ENCODE assay signal across 10 cellular contexts in genomic region chr4:107987916-107988762, GRCh38. TPM values are rescaled to one million over a fixed set of nuclear protein-coding genes. Genes with fewer than 3 reads are reported as not detected.
A peak's percentile ranks its signal among the peaks of the same experiment; 100 is the strongest.
DNase-seq lines count a peak whose midpoint lies in the region; ATAC-seq and TF ChIP-seq lines count a peak whose summit lies in the region.
"Had no signal": no experiment of that assay in that cellular context is flagged by ENCODE, and none has a peak within 500 bp of the region (broad histone marks: within the 10 kb centered on the region; RNA-seq: fewer than 3 reads in every experiment).

No MANE protein-coding gene starts in this region.

- no peak overlapping the region for H3K27ac Mint-ChIP-seq in type B pancreatic cell

- H3K27ac ChIP-seq in heart left ventricle (peak overlapping the region in 11 of 12 donors; percentile 77 to 97 (median 94)), right lobe of liver (peak overlapping the region in 2 of 3 donors; percentile 98)

- H3K36me3 ChIP-seq in heart left ventricle (no peaks in the 10 kb centered on the region), adipocyte (ENCODE audit: control insufficient read depth, insufficient read depth, low read length, severe bottlenecking) (no peaks in the 10 kb centered on the region), right lobe of liver (no peaks in the 10 kb centered on the region)

- no peaks in the 10 kb centered on the region for H3K36me3 Mint-ChIP-seq in type B pancreatic cell

- no peak for DNase-seq in heart left ventricle
- DNase-seq in Right ventricle myocardium superior, result no peak
- no peak for DNase-seq in adipocyte (ENCODE audit: low read depth)
- DNase-seq in right lobe of liver, result no peak
- no peak for DNase-seq in type B pancreatic cell (ENCODE audit: extremely low spot score, unreplicated experiment)
- no peak for DNase-seq in activated CD8-positive, alpha-beta memory T cell treated with anti-CD3 and anti-CD28 coated beads, Interleukin-2, amount 50 U/mL, for 48 hours
- DNase-seq: activated CD4-positive, alpha-beta T cell treated with anti-CD3 and anti-CD28 coated beads for 48 hours; NCI-H1092 had no signal

- H3K4me3 ChIP-seq in heart left ventricle, result peak overlapping the region in 6 of 12 donors; percentile 84 to 92 (median 88)
- peak overlapping the region; percentile 95 for H3K4me3 ChIP-seq in adipocyte (ENCODE audit: low read length)
- peak overlapping the region in 2 of 3 donors; percentile 84 to 88 for H3K4me3 ChIP-seq in right lobe of liver

- H3K27me3 Mint-ChIP-seq in type B pancreatic cell, result peaks cover 2% of the 10 kb centered on the region

- no peaks in the 10 kb centered on the region for H3K9me3 Mint-ChIP-seq in type B pancreatic cell

- intact Hi-C loops in heart left ventricle (cut with DNase I) (loop anchor here in 6 of 10 donors (2.0 to 10.0 kb wide), 4 partner anchors 53 to 166 kb away; partner anchors contain the start of genes CYP2U1 (in 6 of the 6) and SGMS2 (in 1 of the 6)), Right ventricle myocardium superior (cut with DNase I) (no loop called here), right lobe of liver (cut with DNase I) (no loop called here)

- TF ChIP-seq POLR2A in heart left ventricle (IDR thresholded peaks at IDR 0.05), result no peak
- peak; percentile 29 for TF ChIP-seq POLR2A in right lobe of liver (IDR thresholded peaks at IDR 0.05)

- H3K27me3 ChIP-seq in heart left ventricle (no peaks in the 10 kb centered on the region), adipocyte (replicated peaks; ENCODE audit: control insufficient read depth, insufficient read depth, low read length) (no peaks in the 10 kb centered on the region), right lobe of liver (no peaks in the 10 kb centered on the region)

- H3K4me1 Mint-ChIP-seq in type B pancreatic cell (ENCODE audit: unreplicated experiment), result peaks cover 17% of the 10 kb centered on the region

- H3K9me3 ChIP-seq in heart left ventricle, result no peaks in the 10 kb centered on the region
- H3K9me3 ChIP-seq in adipocyte (ENCODE audit: control insufficient read depth, low read length), result no peaks in the 10 kb centered on the region
- H3K9me3 ChIP-seq in right lobe of liver, result no peaks in the 10 kb centered on the region

- WGBS in heart left ventricle, 4 donors, result 86 to 90% (median 87%) methylated on average over 10 of the region's 10 CpGs
- 45% methylated on average over 10 of the region's 10 CpGs for WGBS in right lobe of liver (ENCODE audit: insufficient coverage, low coverage, low lambda C conversion rate, missing lambda C conversion rate)

- TF ChIP-seq CTCF in heart left ventricle (IDR thresholded peaks at IDR 0.05) (no peak), right lobe of liver (IDR thresholded peaks at IDR 0.05) (no peak), type B pancreatic cell (conservative IDR thresholded peaks at IDR 0.05) (no peak)

- H3K4me3 Mint-ChIP-seq in type B pancreatic cell, result peak overlapping the region; percentile 27

- no peak for ATAC-seq in heart left ventricle
- ATAC-seq in Right ventricle myocardium superior (ENCODE audit: poor library complexity), result no peak
- no peak for ATAC-seq in right lobe of liver
- ATAC-seq in GM19455 (IDR thresholded peaks at IDR 0.05; ENCODE audit: unreplicated experiment), result no peak
- ATAC-seq in GM18868 (IDR thresholded peaks at IDR 0.05; ENCODE audit: unreplicated experiment), result no peak

- peaks cover 0 to 41% (median 21%) of the 10 kb centered on the region in 12 donors for H3K4me1 ChIP-seq in heart left ventricle
- peaks cover 41% of the 10 kb centered on the region for H3K4me1 ChIP-seq in adipocyte (ENCODE audit: control insufficient read depth, insufficient read depth, low read length)
- peaks cover 0 to 43% (median 12%) of the 10 kb centered on the region in 4 donors for H3K4me1 ChIP-seq in right lobe of liver

- no peak overlapping the region for H3K9ac ChIP-seq in adipocyte (ENCODE audit: low read length)

RNA-seq across cellular contexts. Expression of gene HADH, which starts 1.6 kb away (rescaled TPM):
- total RNA-seq in heart left ventricle (100 to 1,000 TPM; 138 to 382 (median 217) TPM), Right ventricle myocardium superior (249 TPM), right lobe of liver (100 to 1,000 TPM in 3 of 6 experiments, 10 to 100 TPM in 3; 67.2 to 152 (median 104) TPM), type B pancreatic cell (ENCODE audit: low replicate concordance) (41.8 and 68.5 TPM in 2 replicates)
- polyA plus RNA-seq in heart left ventricle, result 100 to 1,000 TPM in 1 of 2 donors, 10 to 100 TPM in 1; 60.6 to 147 TPM

RNA-seq across cellular contexts. Expression of gene CYP2U1, which starts 56.8 kb away (rescaled TPM):
- 10 to 100 TPM in 1 of 9 donors, 1 to 10 TPM in 8; 5.5 to 11.8 (median 6.9) TPM for total RNA-seq in heart left ventricle
- polyA plus RNA-seq in heart left ventricle, result 1 to 10 TPM; 3.7 to 5.8 TPM
- total RNA-seq in Right ventricle myocardium superior, result 6.5 TPM
- total RNA-seq in right lobe of liver, result 1 to 10 TPM; 3.2 to 7.5 (median 4.7) TPM
- total RNA-seq in type B pancreatic cell (ENCODE audit: low replicate concordance), result 4.2 and 7.8 TPM in 2 replicates

Comparison
In these comparisons a context has a peak if more than half of its experiments do, and no peak if none do; other contexts are left out.
1. intact Hi-C loops: an anchor here in heart left ventricle (2.0 to 10.0 kb wide); none called in Right ventricle myocardium superior and right lobe of liver.